Comparison of ENCODE assay signal across 9 cellular contexts in the genomic region with DNA sequence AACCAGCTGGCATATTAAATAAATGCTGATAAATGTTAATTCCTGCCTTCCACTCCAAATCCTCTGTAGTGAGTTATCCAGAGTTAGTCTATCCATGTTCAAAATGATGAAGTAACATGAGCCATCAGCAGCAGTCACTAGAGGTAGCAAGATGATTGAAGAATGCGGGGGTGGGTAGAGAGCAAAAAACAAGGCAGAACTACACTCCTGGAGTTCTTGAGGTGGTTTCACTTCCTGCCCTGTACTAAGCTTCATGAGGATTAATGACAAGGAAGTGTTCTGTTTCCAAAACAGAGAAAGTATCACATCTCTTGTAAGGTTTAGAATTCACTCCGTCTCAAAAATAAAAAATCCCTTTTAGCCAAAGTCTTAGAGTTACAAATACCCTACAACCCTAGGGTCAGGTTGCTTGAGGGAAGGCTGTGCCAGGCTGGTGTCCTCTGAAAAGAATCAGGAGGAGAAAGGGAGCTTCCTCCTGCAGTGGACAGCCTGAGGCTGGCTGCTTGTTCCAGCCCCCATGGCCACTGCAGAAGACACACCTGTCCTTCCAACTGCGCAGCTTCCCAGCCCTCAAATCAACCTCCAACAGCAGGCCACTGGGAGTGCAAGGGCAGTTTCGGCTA.
DNase-seq lines count a peak whose midpoint lies in the region; ATAC-seq and TF ChIP-seq lines count a peak whose summit lies in the region.
"Had no signal": no experiment of that assay in that cellular context is flagged by ENCODE, and none has a peak within 500 bp of the region (broad histone marks: within the 10 kb centered on the region; RNA-seq: fewer than 3 reads in every experiment).

No MANE protein-coding gene starts in this region.

- H3K4me2 ChIP-seq in OCI-LY3 (ENCODE audit: low read length): peak overlapping the region; percentile 78
- no peak overlapping the region for H3K4me2 ChIP-seq in osteoblast (ENCODE audit: insufficient read depth, low read length)

- DNase-seq in mucosa of descending colon (no peak), osteoblast (ENCODE audit: insufficient read length, low spot score, missing footprints) (no peak), body of pancreas (no peak), NCI-H2081 (lab: John Stamatoyannopoulos, UW) (no peak), hepatic stellate cell (ENCODE audit: low spot score) (no peak)

- peak overlapping the region; percentile 6; the same call in 1 of the 2 replicates for H3K9ac ChIP-seq in OCI-LY3 (ENCODE audit: low read length)

- H4K20me1 ChIP-seq in OCI-LY3 (ENCODE audit: insufficient read depth, low read length) (peaks cover 62% of the 10 kb centered on the region), osteoblast (ENCODE audit: insufficient read depth, low read length) (no peaks in the 10 kb centered on the region)

- H3K36me3 ChIP-seq in OCI-LY3 (replicated peaks; ENCODE audit: low read depth, low read length) (peaks cover 19% of the 10 kb centered on the region), mucosa of descending colon (ENCODE audit: low read depth) (no peaks in the 10 kb centered on the region), osteoblast (ENCODE audit: insufficient read depth, low read length) (no peaks in the 10 kb centered on the region), body of pancreas (replicated peaks in 1 of 2; ENCODE audit: insufficient read depth in 1 of 2, low read depth in 2 of 2) (no peaks in the 10 kb centered on the region)

- H3K27me3 ChIP-seq in OCI-LY3 (ENCODE audit: low read depth, low read length) (no peaks in the 10 kb centered on the region), osteoblast (ENCODE audit: insufficient read depth, low read length) (no peaks in the 10 kb centered on the region), body of pancreas (no peaks in the 10 kb centered on the region)

- H3K4me1 ChIP-seq in OCI-LY3 (ENCODE audit: low read length) (peaks cover 40% of the 10 kb centered on the region), mucosa of descending colon (ENCODE audit: low read depth) (no peaks in the 10 kb centered on the region), osteoblast (ENCODE audit: insufficient read depth, low read length) (peaks cover 7% of the 10 kb centered on the region), body of pancreas (no peaks in the 10 kb centered on the region)

- TF ChIP-seq CTCF in OCI-LY3 (IDR thresholded peaks at IDR 0.05; ENCODE audit: low read depth, low read length): peak; percentile 43
- no peak for TF ChIP-seq CTCF in mucosa of descending colon (IDR thresholded peaks at IDR 0.05)
- TF ChIP-seq CTCF in osteoblast (IDR thresholded peaks at IDR 0.05; ENCODE audit: extremely low read depth, low read depth, low read length): no peak
- TF ChIP-seq CTCF in body of pancreas (IDR thresholded peaks at IDR 0.05): no peak

- H3K79me2 ChIP-seq in OCI-LY3 (ENCODE audit: low read length): peaks cover 14% of the 10 kb centered on the region
- no peaks in the 10 kb centered on the region for H3K79me2 ChIP-seq in osteoblast (ENCODE audit: insufficient read depth, low read length)

- WGBS in body of pancreas, 2 donors: 85 to 93% methylated on average over 4 of the region's 4 CpGs

- H3K4me3 ChIP-seq in OCI-LY3 (ENCODE audit: low read length): peak overlapping the region; percentile 35
- H3K4me3 ChIP-seq in mucosa of descending colon: no peak overlapping the region
- no peak overlapping the region for H3K4me3 ChIP-seq in osteoblast (ENCODE audit: insufficient read depth, low read length)
- H3K4me3 ChIP-seq in body of pancreas: no peak overlapping the region

- no peak for TF ChIP-seq POLR2A in body of pancreas (IDR thresholded peaks at IDR 0.05)

- peak overlapping the region; percentile 45 for H3K27ac ChIP-seq in OCI-LY3 (ENCODE audit: low read length)
- no peak overlapping the region for H3K27ac ChIP-seq in osteoblast (ENCODE audit: low read depth, low read length)
- no peak overlapping the region for H3K27ac ChIP-seq in body of pancreas

- intact Hi-C loops in mucosa of descending colon (cut with DNase I, micrococcal nuclease) (no loop called here), body of pancreas (cut with DNase I) (no loop called here)

- H3K9me3 ChIP-seq in OCI-LY3 (ENCODE audit: insufficient read depth, low read length) (no peaks in the 10 kb centered on the region), mucosa of descending colon (no peaks in the 10 kb centered on the region), osteoblast (ENCODE audit: low read depth, low read length) (no peaks in the 10 kb centered on the region), body of pancreas (no peaks in the 10 kb centered on the region)

- ATAC-seq in GM18861 (IDR thresholded peaks at IDR 0.05; ENCODE audit: unreplicated experiment): peak; percentile 55
- ATAC-seq in HG02678 (IDR thresholded peaks at IDR 0.05; ENCODE audit: unreplicated experiment): peak; percentile 76
- peak; percentile 14 for ATAC-seq in mucosa of descending colon
- no peak for ATAC-seq in body of pancreas
- ATAC-seq: Panc1 had no signal

- H2AFZ ChIP-seq in OCI-LY3 (ENCODE audit: low read depth, low read length): no peak overlapping the region
- H2AFZ ChIP-seq in osteoblast (ENCODE audit: low read length): no peak overlapping the region
